In the genomic region with DNA sequence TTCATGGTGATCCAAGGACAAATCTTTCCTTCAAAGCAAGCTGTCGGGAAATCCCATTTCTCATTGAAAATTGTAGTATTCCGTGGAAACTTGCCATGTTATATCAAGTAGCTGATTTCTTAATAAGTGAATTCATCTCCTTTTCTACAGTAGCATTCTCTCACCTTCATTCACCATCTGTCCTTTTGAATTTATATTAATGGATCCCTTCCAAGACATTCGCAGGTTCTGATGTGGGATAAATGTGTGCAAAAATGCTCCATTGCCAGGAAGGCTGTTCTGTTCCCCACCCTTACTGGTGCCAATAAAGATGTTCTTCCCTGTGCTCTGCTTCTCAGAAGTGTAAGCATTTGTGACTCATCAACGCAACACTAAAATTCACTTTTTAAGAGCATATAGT, we compare ENCODE assay signal across 1 cellular context.
TF ChIP-seq lines count a peak whose summit lies in the region.

No MANE protein-coding gene starts in this region.

TF ChIP-seq in GM23338, 12 proteins besides CTCF, POLR2A, EP300 and RAD21 (continued from another document):
- TF ChIP-seq ZNF462 (CRISPR knock-in tag; IDR thresholded peaks at IDR 0.05) = no peak
- TF ChIP-seq EZH2phosphoT487 (IDR thresholded peaks at IDR 0.05; ENCODE audit: unreplicated experiment) = no peak
- TF ChIP-seq CREB1 (CRISPR knock-in tag; IDR thresholded peaks at IDR 0.05; ENCODE audit: low read depth) = no peak
- no peak for TF ChIP-seq NANOG (IDR thresholded peaks at IDR 0.05; ENCODE audit: borderline replicate concordance)
- no peak for TF ChIP-seq ETS1 (IDR thresholded peaks at IDR 0.05)
